1 cellular context compared by ENCODE assay signal in the genomic region with DNA sequence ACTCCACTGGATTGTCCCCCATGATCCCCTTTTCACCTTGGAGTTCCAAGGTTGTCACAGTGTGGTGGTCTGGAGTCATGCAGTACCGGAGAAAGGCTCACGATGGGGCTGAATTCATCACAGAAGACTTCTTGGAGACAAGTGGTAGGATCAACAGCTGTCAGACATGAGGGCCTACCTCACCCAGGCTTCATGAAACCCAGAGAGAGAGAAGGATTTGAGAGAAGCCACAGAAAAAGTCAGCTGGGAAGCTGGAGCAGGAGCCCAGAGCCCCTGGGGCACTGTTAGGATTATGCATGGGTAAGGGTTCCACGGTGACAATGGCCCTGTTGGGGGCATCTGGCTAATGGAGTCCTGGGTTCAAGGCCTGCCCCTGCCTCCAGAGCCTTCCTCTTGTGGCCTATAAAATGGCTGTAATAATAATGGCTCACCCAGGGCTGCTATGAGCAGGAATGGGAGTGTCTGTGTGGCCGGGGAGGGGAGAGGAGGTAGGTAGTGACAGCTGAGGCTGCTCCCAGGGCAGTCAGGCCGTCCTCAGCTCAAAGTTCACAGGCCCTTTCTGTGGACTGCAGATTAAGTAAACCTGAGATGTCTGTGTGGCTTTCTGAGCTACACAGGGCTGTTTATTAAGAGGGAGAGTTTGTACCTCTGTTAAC.
TF ChIP-seq lines count a peak whose summit lies in the region.

No MANE protein-coding gene starts in this region.

TF ChIP-seq in WTC11, 78 proteins besides CTCF, POLR2A, EP300 and RAD21 (continued from another document):
- TF ChIP-seq, protein P1, sequence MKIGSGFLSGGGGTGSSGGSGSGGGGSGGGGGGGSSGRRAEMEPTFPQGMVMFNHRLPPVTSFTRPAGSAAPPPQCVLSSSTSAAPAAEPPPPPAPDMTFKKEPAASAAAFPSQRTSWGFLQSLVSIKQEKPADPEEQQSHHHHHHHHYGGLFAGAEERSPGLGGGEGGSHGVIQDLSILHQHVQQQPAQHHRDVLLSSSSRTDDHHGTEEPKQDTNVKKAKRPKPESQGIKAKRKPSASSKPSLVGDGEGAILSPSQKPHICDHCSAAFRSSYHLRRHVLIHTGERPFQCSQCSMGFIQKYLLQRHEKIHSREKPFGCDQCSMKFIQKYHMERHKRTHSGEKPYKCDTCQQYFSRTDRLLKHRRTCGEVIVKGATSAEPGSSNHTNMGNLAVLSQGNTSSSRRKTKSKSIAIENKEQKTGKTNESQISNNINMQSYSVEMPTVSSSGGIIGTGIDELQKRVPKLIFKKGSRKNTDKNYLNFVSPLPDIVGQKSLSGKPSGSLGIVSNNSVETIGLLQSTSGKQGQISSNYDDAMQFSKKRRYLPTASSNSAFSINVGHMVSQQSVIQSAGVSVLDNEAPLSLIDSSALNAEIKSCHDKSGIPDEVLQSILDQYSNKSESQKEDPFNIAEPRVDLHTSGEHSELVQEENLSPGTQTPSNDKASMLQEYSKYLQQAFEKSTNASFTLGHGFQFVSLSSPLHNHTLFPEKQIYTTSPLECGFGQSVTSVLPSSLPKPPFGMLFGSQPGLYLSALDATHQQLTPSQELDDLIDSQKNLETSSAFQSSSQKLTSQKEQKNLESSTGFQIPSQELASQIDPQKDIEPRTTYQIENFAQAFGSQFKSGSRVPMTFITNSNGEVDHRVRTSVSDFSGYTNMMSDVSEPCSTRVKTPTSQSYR (CRISPR knock-in tag; IDR thresholded peaks at IDR 0.05), result no peak
- TF ChIP-seq EMX1 (CRISPR knock-in tag; IDR thresholded peaks at IDR 0.05) (no peak), ETV6 (CRISPR knock-in tag; IDR thresholded peaks at IDR 0.05) (no peak), ZNF138 (CRISPR knock-in tag; conservative IDR thresholded peaks at IDR 0.05) (no peak), IRF2 (CRISPR knock-in tag; IDR thresholded peaks at IDR 0.05; ENCODE audit: borderline replicate concordance, low read depth) (no peak)
- TF ChIP-seq, protein P2, sequence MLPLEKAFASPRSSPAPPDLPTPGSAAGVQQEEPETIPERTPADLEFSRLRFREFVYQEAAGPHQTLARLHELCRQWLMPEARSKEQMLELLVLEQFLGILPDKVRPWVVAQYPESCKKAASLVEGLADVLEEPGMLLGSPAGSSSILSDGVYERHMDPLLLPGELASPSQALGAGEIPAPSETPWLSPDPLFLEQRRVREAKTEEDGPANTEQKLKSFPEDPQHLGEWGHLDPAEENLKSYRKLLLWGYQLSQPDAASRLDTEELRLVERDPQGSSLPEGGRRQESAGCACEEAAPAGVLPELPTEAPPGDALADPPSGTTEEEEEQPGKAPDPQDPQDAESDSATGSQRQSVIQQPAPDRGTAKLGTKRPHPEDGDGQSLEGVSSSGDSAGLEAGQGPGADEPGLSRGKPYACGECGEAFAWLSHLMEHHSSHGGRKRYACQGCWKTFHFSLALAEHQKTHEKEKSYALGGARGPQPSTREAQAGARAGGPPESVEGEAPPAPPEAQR (CRISPR knock-in tag; IDR thresholded peaks at IDR 0.05), result no peak
